In the genomic region with DNA sequence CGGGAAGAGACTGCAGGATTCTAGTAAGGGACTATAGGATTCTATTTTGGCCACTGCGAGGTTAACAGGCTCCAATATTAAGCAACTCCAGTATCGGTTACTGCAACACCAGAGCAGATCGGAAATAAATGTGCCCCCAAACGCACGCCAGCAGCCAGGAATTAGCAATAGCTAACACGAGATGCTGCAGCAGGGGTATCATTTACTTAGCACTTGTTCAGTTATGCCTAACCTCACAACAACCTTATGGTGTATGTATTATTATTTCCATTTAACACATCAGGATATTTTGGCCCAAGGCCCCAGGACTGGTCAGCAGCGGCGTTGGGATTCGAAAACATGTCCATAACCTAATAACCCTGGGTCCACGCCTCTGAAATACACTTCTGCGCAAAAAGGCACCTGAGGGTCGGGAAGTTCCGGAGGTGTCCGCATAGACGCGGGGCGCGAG, we compare ENCODE assay signal across 2 cellular contexts.
TF ChIP-seq lines count a peak whose summit lies in the region.

No MANE protein-coding gene starts in this region.

TF ChIP-seq in GM23338, 12 proteins besides CTCF, POLR2A, EP300 and RAD21 (continued from another document and continues in another):
- TF ChIP-seq, protein P1, sequence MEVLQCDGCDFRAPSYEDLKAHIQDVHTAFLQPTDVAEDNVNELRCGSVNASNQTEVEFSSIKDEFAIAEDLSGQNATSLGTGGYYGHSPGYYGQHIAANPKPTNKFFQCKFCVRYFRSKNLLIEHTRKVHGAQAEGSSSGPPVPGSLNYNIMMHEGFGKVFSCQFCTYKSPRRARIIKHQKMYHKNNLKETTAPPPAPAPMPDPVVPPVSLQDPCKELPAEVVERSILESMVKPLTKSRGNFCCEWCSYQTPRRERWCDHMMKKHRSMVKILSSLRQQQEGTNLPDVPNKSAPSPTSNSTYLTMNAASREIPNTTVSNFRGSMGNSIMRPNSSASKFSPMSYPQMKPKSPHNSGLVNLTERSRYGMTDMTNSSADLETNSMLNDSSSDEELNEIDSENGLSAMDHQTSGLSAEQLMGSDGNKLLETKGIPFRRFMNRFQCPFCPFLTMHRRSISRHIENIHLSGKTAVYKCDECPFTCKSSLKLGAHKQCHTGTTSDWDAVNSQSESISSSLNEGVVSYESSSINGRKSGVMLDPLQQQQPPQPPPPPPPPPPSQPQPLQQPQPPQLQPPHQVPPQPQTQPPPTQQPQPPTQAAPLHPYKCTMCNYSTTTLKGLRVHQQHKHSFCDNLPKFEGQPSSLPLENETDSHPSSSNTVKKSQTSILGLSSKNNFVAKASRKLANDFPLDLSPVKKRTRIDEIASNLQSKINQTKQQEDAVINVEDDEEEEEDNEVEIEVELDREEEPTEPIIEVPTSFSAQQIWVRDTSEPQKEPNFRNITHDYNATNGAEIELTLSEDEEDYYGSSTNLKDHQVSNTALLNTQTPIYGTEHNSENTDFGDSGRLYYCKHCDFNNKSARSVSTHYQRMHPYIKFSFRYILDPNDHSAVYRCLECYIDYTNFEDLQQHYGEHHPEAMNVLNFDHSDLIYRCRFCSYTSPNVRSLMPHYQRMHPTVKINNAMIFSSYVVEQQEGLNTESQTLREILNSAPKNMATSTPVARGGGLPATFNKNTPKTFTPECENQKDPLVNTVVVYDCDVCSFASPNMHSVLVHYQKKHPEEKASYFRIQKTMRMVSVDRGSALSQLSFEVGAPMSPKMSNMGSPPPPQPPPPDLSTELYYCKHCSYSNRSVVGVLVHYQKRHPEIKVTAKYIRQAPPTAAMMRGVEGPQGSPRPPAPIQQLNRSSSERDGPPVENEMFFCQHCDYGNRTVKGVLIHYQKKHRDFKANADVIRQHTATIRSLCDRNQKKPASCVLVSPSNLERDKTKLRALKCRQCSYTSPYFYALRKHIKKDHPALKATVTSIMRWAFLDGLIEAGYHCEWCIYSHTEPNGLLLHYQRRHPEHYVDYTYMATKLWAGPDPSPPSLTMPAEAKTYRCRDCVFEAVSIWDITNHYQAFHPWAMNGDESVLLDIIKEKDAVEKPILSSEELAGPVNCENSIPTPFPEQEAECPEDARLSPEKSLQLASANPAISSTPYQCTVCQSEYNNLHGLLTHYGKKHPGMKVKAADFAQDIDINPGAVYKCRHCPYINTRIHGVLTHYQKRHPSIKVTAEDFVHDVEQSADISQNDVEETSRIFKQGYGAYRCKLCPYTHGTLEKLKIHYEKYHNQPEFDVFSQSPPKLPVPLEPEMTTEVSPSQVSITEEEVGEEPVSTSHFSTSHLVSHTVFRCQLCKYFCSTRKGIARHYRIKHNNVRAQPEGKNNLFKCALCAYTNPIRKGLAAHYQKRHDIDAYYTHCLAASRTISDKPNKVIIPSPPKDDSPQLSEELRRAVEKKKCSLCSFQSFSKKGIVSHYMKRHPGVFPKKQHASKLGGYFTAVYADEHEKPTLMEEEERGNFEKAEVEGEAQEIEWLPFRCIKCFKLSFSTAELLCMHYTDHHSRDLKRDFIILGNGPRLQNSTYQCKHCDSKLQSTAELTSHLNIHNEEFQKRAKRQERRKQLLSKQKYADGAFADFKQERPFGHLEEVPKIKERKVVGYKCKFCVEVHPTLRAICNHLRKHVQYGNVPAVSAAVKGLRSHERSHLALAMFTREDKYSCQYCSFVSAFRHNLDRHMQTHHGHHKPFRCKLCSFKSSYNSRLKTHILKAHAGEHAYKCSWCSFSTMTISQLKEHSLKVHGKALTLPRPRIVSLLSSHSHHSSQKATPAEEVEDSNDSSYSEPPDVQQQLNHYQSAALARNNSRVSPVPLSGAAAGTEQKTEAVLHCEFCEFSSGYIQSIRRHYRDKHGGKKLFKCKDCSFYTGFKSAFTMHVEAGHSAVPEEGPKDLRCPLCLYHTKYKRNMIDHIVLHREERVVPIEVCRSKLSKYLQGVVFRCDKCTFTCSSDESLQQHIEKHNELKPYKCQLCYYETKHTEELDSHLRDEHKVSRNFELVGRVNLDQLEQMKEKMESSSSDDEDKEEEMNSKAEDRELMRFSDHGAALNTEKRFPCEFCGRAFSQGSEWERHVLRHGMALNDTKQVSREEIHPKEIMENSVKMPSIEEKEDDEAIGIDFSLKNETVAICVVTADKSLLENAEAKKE (CRISPR knock-in tag; IDR thresholded peaks at IDR 0.05): no peak
- TF ChIP-seq POLR2AphosphoS5 (IDR thresholded peaks at IDR 0.05; ENCODE audit: low read depth) (no peak), ZNF331 (CRISPR knock-in tag; IDR thresholded peaks at IDR 0.05; ENCODE audit: low read depth) (no peak), JUNB (IDR thresholded peaks at IDR 0.05; ENCODE audit: unreplicated experiment) (no peak), CREB1 (CRISPR knock-in tag; IDR thresholded peaks at IDR 0.05; ENCODE audit: low read depth) (no peak), NANOG (IDR thresholded peaks at IDR 0.05; ENCODE audit: borderline replicate concordance) (no peak), EZH2phosphoT487 (IDR thresholded peaks at IDR 0.05; ENCODE audit: unreplicated experiment) (no peak), ZNF114 (CRISPR knock-in tag; IDR thresholded peaks at IDR 0.05) (no peak), EZH2 (IDR thresholded peaks at IDR 0.05; ENCODE audit: low read depth, unreplicated experiment) (no peak)
- TF ChIP-seq, protein P2, sequence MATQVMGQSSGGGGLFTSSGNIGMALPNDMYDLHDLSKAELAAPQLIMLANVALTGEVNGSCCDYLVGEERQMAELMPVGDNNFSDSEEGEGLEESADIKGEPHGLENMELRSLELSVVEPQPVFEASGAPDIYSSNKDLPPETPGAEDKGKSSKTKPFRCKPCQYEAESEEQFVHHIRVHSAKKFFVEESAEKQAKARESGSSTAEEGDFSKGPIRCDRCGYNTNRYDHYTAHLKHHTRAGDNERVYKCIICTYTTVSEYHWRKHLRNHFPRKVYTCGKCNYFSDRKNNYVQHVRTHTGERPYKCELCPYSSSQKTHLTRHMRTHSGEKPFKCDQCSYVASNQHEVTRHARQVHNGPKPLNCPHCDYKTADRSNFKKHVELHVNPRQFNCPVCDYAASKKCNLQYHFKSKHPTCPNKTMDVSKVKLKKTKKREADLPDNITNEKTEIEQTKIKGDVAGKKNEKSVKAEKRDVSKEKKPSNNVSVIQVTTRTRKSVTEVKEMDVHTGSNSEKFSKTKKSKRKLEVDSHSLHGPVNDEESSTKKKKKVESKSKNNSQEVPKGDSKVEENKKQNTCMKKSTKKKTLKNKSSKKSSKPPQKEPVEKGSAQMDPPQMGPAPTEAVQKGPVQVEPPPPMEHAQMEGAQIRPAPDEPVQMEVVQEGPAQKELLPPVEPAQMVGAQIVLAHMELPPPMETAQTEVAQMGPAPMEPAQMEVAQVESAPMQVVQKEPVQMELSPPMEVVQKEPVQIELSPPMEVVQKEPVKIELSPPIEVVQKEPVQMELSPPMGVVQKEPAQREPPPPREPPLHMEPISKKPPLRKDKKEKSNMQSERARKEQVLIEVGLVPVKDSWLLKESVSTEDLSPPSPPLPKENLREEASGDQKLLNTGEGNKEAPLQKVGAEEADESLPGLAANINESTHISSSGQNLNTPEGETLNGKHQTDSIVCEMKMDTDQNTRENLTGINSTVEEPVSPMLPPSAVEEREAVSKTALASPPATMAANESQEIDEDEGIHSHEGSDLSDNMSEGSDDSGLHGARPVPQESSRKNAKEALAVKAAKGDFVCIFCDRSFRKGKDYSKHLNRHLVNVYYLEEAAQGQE (IDR thresholded peaks at IDR 0.05; ENCODE audit: unreplicated experiment): no peak

TF ChIP-seq in GM12878, 131 proteins besides CTCF, POLR2A, EP300 and RAD21 (continued from another document):
- TF ChIP-seq, protein P2 (IDR thresholded peaks at IDR 0.05; ENCODE audit: low read depth, low read length): no peak
